Comparison of ENCODE assay signal across 8 cellular contexts in the genomic region with DNA sequence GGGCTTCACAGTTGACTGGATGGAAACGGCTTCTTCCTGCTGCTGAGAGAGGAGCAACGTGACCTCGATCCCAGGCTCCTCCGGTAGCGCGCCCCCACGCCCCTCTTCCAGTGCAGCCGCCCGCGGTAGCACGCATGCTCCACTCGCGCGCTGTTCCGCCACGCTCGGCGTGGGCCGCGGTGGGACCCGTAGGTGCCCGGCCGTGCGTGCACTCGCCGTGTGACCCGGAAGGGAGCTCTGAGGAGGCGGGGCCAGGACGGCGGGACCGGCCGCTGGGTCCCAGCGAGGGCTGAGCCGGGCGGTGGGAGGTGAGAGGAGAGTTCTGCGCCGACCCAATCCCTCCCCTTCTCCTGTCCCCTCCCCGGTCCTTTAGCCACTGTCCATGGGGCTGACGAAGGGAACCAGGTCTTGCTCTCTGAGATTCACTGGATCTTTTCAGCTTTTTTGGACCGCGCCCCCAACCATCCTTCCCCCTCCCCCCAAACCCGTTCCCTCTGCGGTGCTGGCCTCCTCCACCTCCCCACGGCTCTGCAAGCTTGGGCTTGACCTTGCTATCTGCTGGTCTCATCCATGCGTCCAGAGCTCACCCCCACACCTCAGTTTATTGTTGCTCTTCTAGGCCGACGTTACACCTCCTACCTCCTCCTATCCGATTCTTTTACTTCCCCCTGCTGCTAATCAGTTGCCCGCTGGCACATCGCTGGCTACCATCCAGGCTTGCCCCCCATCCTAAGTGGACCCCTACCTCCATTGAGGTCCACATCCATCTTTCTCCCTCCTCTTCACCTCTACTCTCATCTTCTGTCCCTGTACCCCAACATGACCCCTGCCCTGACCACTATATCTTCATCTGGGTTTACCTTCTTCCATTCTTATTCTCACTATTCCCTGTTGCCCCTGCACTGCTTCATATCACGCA. TPM values are rescaled to one million over a fixed set of nuclear protein-coding genes. Genes with fewer than 3 reads are reported as not detected.
A peak's percentile ranks its signal among the peaks of the same experiment; 100 is the strongest.
DNase-seq lines count a peak whose midpoint lies in the region; ATAC-seq and TF ChIP-seq lines count a peak whose summit lies in the region.

Gene CUL9, plus strand, starts transcription at position 255 of the 919 bp plus-strand sequence. CDS start 2,115 bp downstream, outside the sequence.

- 2% methylated on average over 23 of the region's 51 CpGs for WGBS in suprapubic skin

- H3K36me3 Mint-ChIP-seq in activated naive CD8-positive, alpha-beta T cell = no peaks in the 10 kb centered on the region

- peaks cover 51% of the 10 kb centered on the region for H3K4me1 Mint-ChIP-seq in activated naive CD8-positive, alpha-beta T cell (ENCODE audit: low read depth)

- H3K79me2 ChIP-seq in Karpas-422 (ENCODE audit: low read length) (peaks cover 27% of the 10 kb centered on the region), osteoblast (ENCODE audit: insufficient read depth, low read length) (peaks cover 30% of the 10 kb centered on the region)

- peak within 1 kb of the TSS; percentile 98 for H3K4me3 Mint-ChIP-seq in activated naive CD8-positive, alpha-beta T cell

- no peaks in the 10 kb centered on the region for H3K9me2 ChIP-seq in Karpas-422 (replicated peaks; ENCODE audit: insufficient read depth, low read length)

- TF ChIP-seq EP300 in suprapubic skin (IDR thresholded peaks at IDR 0.05) = no peak

- peak within 1 kb of the TSS; percentile 96 for H3K27ac Mint-ChIP-seq in activated naive CD8-positive, alpha-beta T cell

- H4K20me1 ChIP-seq in Karpas-422 (ENCODE audit: insufficient read depth, low read depth, low read length) (no peaks in the 10 kb centered on the region), osteoblast (ENCODE audit: insufficient read depth, low read length) (no peaks in the 10 kb centered on the region)

- peak in 1 of 2 donors; percentile 45 for TF ChIP-seq POLR2A in suprapubic skin (IDR thresholded peaks at IDR 0.05)

- H3K4me1 ChIP-seq in Karpas-422 (ENCODE audit: low read length) = peaks cover 25% of the 10 kb centered on the region
- peaks cover 22% of the 10 kb centered on the region for H3K4me1 ChIP-seq in osteoblast (ENCODE audit: insufficient read depth, low read length)
- H3K4me1 ChIP-seq in suprapubic skin = peaks cover 59% of the 10 kb centered on the region

- ATAC-seq in GM21619 (IDR thresholded peaks at IDR 0.05; ENCODE audit: unreplicated experiment) = peak; percentile 96

- H3K9ac ChIP-seq in Karpas-422 (ENCODE audit: low read length) = peak within 1 kb of the TSS; percentile 89

- H3K9me3 Mint-ChIP-seq in activated naive CD8-positive, alpha-beta T cell (ENCODE audit: low read depth) = no peaks in the 10 kb centered on the region

- peak within 1 kb of the TSS; percentile 97 for H3K4me3 ChIP-seq in Karpas-422 (ENCODE audit: low read length)
- H3K4me3 ChIP-seq in osteoblast (ENCODE audit: insufficient read depth, low read length) = peak within 1 kb of the TSS; percentile 85
- peak within 1 kb of the TSS; percentile 79 for H3K4me3 ChIP-seq in suprapubic skin

- H3K4me2 ChIP-seq in Karpas-422 (ENCODE audit: low read depth, low read length, poor library complexity, severe bottlenecking) = peak within 1 kb of the TSS; percentile 93
- H3K4me2 ChIP-seq in osteoblast (ENCODE audit: insufficient read depth, low read length) = peak within 1 kb of the TSS; percentile 88

- DNase-seq in Daoy (ENCODE audit: low read depth) (peak; percentile 89), Karpas-422 (peak; percentile 95), SKM-1 (lab: John Stamatoyannopoulos, UW; ENCODE audit: unreplicated experiment) (peak; percentile 57), glomerular visceral epithelial cell (ENCODE audit: extremely low spot score) (peak; percentile 75), osteoblast (ENCODE audit: insufficient read length, low spot score, missing footprints) (peak; percentile 96), suprapubic skin (ENCODE audit: low spot score in 2 of 2) (peak; percentile 91)

- H3K27me3 Mint-ChIP-seq in activated naive CD8-positive, alpha-beta T cell = no peaks in the 10 kb centered on the region

- TF ChIP-seq CTCF in osteoblast (IDR thresholded peaks at IDR 0.05; ENCODE audit: extremely low read depth, low read depth, low read length) (no peak), suprapubic skin (IDR thresholded peaks at IDR 0.05) (no peak)

- no peaks in the 10 kb centered on the region for H3K27me3 ChIP-seq in Karpas-422 (ENCODE audit: low read length)
- no peaks in the 10 kb centered on the region for H3K27me3 ChIP-seq in osteoblast (ENCODE audit: insufficient read depth, low read length)
- H3K27me3 ChIP-seq in suprapubic skin = no peaks in the 10 kb centered on the region

- H3K27ac ChIP-seq in Karpas-422 (ENCODE audit: low read length) = peak within 1 kb of the TSS; percentile 75
- peak within 1 kb of the TSS; percentile 82 for H3K27ac ChIP-seq in osteoblast (ENCODE audit: low read depth, low read length)
- peak within 1 kb of the TSS; percentile 81 for H3K27ac ChIP-seq in suprapubic skin

- H3K36me3 ChIP-seq in Karpas-422 (ENCODE audit: insufficient read depth, low read length) = peaks cover 6% of the 10 kb centered on the region
- peaks cover 49% of the 10 kb centered on the region for H3K36me3 ChIP-seq in osteoblast (ENCODE audit: insufficient read depth, low read length)
- peaks cover 43% of the 10 kb centered on the region for H3K36me3 ChIP-seq in suprapubic skin

- H3K9me3 ChIP-seq in Karpas-422 (ENCODE audit: low read length) = no peaks in the 10 kb centered on the region
- no peaks in the 10 kb centered on the region for H3K9me3 ChIP-seq in osteoblast (ENCODE audit: low read depth, low read length)
- H3K9me3 ChIP-seq in suprapubic skin = no peaks in the 10 kb centered on the region

- H2AFZ ChIP-seq in Karpas-422 (ENCODE audit: low read length) (peak within 1 kb of the TSS; percentile 2; the same call in 1 of the 2 replicates), osteoblast (ENCODE audit: low read length) (peak within 1 kb of the TSS; percentile 72)

RNA-seq across cellular contexts. Expression of gene CUL9, which starts in this region (rescaled TPM):
- total RNA-seq in Daoy (2014; rRNA removed; shearing (Covaris generic)) = 23.7 and 26.9 TPM in 2 replicates
- total RNA-seq in Karpas-422 (2014; rRNA removed; shearing (Covaris generic); ENCODE audit: low replicate concordance) = 34.9 and 64.6 TPM in 2 replicates
- total RNA-seq in osteoblast = 34.4 and 34.5 TPM in 2 replicates
- total RNA-seq in suprapubic skin = 100 to 1,000 TPM in 2 of 4 donors, 10 to 100 TPM in 2; 51.8 to 130 (median 92.4) TPM

Comparison
In these comparisons a context has a peak if more than half of its experiments do, and no peak if none do; other contexts are left out.
1. Peak in every context shown above with its lines: DNase-seq, ATAC-seq, H3K4me3 ChIP-seq and H3K27ac ChIP-seq.